ENCODE assay signal across 7 cellular contexts in genomic region chr5:66727630-66728029, GRCh38.
"Had no signal": no experiment of that assay in that cellular context is flagged by ENCODE, and none has a peak within 500 bp of the region (broad histone marks: within the 10 kb centered on the region; RNA-seq: fewer than 3 reads in every experiment).

No MANE protein-coding gene starts in this region.

- FAIRE-seq: H1, H54, HTR-8/SVneo had no signal

- H3K27ac Mint-ChIP-seq: GM23338, H9, IgD-negative memory B cell had no signal

- H3K4me2 ChIP-seq: GM23338 had no signal

- H3K9me3 Mint-ChIP-seq: GM23338, H9, IgD-negative memory B cell had no signal

- H3K36me3 Mint-ChIP-seq: IgD-negative memory B cell had no signal

- H3K4me3 ChIP-seq: GM23338 had no signal

- H3K4me3 Mint-ChIP-seq: GM23338, H9, IgD-negative memory B cell had no signal

- DNase-seq: H9, HCEC 1CT had no signal

- ATAC-seq: GM23338 had no signal

- H2AFZ ChIP-seq: GM23338 had no signal
